ENCODE assay signal across 9 cellular contexts in the genomic region with DNA sequence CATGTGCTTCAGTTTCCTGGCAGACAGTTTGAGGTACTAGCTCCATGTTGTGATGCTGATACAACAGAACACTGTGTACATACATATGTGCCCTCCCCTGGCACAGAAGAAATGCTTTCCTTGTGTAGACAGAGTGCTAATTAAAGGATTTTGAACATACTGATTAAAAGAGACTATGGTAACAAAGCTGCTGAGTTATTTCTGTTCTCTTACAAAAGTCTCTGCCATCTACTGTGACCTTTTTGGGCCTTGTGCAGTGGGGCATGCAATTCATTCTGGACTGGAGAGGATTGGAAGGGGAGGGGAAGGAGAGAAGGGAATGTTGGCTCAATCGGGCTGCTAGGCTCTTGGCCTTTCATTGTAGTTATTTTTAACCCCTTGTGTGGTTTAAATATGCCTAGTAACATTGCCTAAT. TPM values are rescaled to one million over a fixed set of nuclear protein-coding genes. Genes with fewer than 3 reads are reported as not detected.
DNase-seq lines count a peak whose midpoint lies in the region; TF ChIP-seq lines count a peak whose summit lies in the region.
"Had no signal": no experiment of that assay in that cellular context is flagged by ENCODE, and none has a peak within 500 bp of the region (broad histone marks: within the 10 kb centered on the region; RNA-seq: fewer than 3 reads in every experiment).

No MANE protein-coding gene starts in this region.

- peaks cover 70% of the 10 kb centered on the region for H3K4me1 ChIP-seq in Loucy (ENCODE audit: insufficient read depth, low read length, poor library complexity, severe bottlenecking)
- peaks cover 0 to 94% (median 36%) of the 10 kb centered on the region in 4 donors for H3K4me1 ChIP-seq in tibial artery

- H3K9me3 ChIP-seq in Loucy (ENCODE audit: insufficient read depth, low read depth, low read length) (no peaks in the 10 kb centered on the region), tibial artery (no peaks in the 10 kb centered on the region)

- H3K27ac ChIP-seq in tibial artery (peak overlapping the region; percentile 95 to 96), RWPE1 (no peak overlapping the region)

- H3K9ac ChIP-seq in Loucy (ENCODE audit: low read depth, low read length, poor library complexity, severe bottlenecking) = peak overlapping the region; percentile 70

- H4K20me1 ChIP-seq in Loucy (ENCODE audit: insufficient read depth, low read length, poor library complexity, severe bottlenecking) = peaks cover 11% of the 10 kb centered on the region

- H3K9me2 ChIP-seq in Loucy (replicated peaks; ENCODE audit: low read depth, low read length) = no peaks in the 10 kb centered on the region

- peak overlapping the region; percentile 26 to 82 (median 59) for H3K4me3 Mint-ChIP-seq in brain
- H3K4me3 Mint-ChIP-seq: activated CD4-positive, alpha-beta T cell treated with anti-CD3 and anti-CD28 coated beads, Interleukin-2, amount 10 ng/mL, durations not matched to agents 24 days and 14 days had no signal

- H3K4me1 Mint-ChIP-seq in brain = peaks cover 78% of the 10 kb centered on the region

- POLR2A ChIA-PET in RWPE1 (lab: Yijun Ruan, JAX; ENCODE audit: low non-redundant PET) = no interaction called here

- intact Hi-C loops in tibial artery (cut with DNase I; ENCODE audit: low total_unique reads) = loop anchor here (10.0 kb wide), 1 partner anchor 47 kb away; no protein-coding TSS in a partner anchor

- H3K27me3 Mint-ChIP-seq in brain = peaks cover 19% of the 10 kb centered on the region

- H3K27me3 ChIP-seq in Loucy (ENCODE audit: insufficient read depth, low read length, poor library complexity, severe bottlenecking) (no peaks in the 10 kb centered on the region), tibial artery (no peaks in the 10 kb centered on the region)

- no peaks in the 10 kb centered on the region for H3K9me3 Mint-ChIP-seq in brain
- H3K9me3 Mint-ChIP-seq: activated CD4-positive, alpha-beta T cell treated with anti-CD3 and anti-CD28 coated beads, Interleukin-2, amount 10 ng/mL, durations not matched to agents 24 days and 14 days; naive thymus-derived CD4-positive, alpha-beta T cell had no signal

- H3K36me3 Mint-ChIP-seq in brain = peaks cover 3% of the 10 kb centered on the region

- TF ChIP-seq CTCF in Loucy (conservative IDR thresholded peaks at IDR 0.05; ENCODE audit: low read length) (no peak), brain (conservative IDR thresholded peaks at IDR 0.05) (no peak), tibial artery (IDR thresholded peaks at IDR 0.05) (no peak), RWPE1 (conservative IDR thresholded peaks at IDR 0.05; ENCODE audit: low read depth) (no peak)

- peak overlapping the region; percentile 94 for H3K4me2 ChIP-seq in Loucy (ENCODE audit: low read depth, low read length, poor library complexity, severe bottlenecking)

- CTCF ChIA-PET in RWPE1 (lab: Yijun Ruan, JAX) = no interaction called here

- H3K36me3 ChIP-seq in Loucy (ENCODE audit: insufficient read depth, low read length) = no peaks in the 10 kb centered on the region
- H3K36me3 ChIP-seq in tibial artery = peaks cover 8 to 15% (median 10%) of the 10 kb centered on the region in 3 donors

- DNase-seq in left kidney (ENCODE audit: low read depth, low spot score) = peak; percentile 89
- DNase-seq in tibial artery = no peak
- no peak for DNase-seq in RWPE1 (ENCODE audit: low spot score)
- no peak for DNase-seq in middle frontal gyrus (ENCODE audit: extremely low spot score, low spot score)
- no peak for DNase-seq in AG08395 (ENCODE audit: low spot score)
- DNase-seq: activated CD4-positive, alpha-beta T cell treated with anti-CD3 and anti-CD28 coated beads, Interleukin-2, amount 10 ng/mL, durations not matched to agents 24 days and 14 days; naive thymus-derived CD4-positive, alpha-beta T cell had no signal

- H2AFZ ChIP-seq in Loucy (ENCODE audit: low read length) = peak overlapping the region; percentile 50; the same call in 1 of the 2 replicates

- H3K4me3 ChIP-seq in Loucy (ENCODE audit: low read length, poor library complexity, severe bottlenecking) (peak overlapping the region; percentile 73), tibial artery (peak overlapping the region in 1 of 2 donors; percentile 80)

- H3K27ac Mint-ChIP-seq in brain = peak overlapping the region; percentile 3 to 93 (median 61)
- H3K27ac Mint-ChIP-seq: activated CD4-positive, alpha-beta T cell treated with anti-CD3 and anti-CD28 coated beads, Interleukin-2, amount 10 ng/mL, durations not matched to agents 24 days and 14 days; naive thymus-derived CD4-positive, alpha-beta T cell had no signal

- H3K79me2 ChIP-seq in Loucy (ENCODE audit: insufficient read depth, low read length) = peaks cover 82% of the 10 kb centered on the region

- no peaks in the 10 kb centered on the region; the same call in 1 of the 2 replicates for H3F3A ChIP-seq in Loucy (ENCODE audit: low read depth)

RNA-seq across cellular contexts. Expression of a gene that starts 6.0 kb away (rescaled TPM):
- polyA plus RNA-seq in brain (ENCODE audit: insufficient read depth, low read depth, low replicate concordance) = 7.7 TPM
